Comparison of ENCODE assay signal across 8 cellular contexts in genomic region chr5:23820764-23821471, GRCh38.
A peak's percentile ranks its signal among the peaks of the same experiment; 100 is the strongest.
DNase-seq lines count a peak whose midpoint lies in the region; ATAC-seq, FAIRE-seq and TF ChIP-seq lines count a peak whose summit lies in the region.

No MANE protein-coding gene starts in this region.

- H3K9me3 Mint-ChIP-seq in Caco-2 (ENCODE audit: unreplicated experiment), result no peaks in the 10 kb centered on the region

- H3K36me3 Mint-ChIP-seq in Caco-2 (ENCODE audit: insufficient read depth, unreplicated experiment), result no peaks in the 10 kb centered on the region

- BruUV-seq in Caco-2 (replicated peaks; lab: Mats Ljungman, UMichigan), result no TSS peak

- FAIRE-seq in keratinocyte (lab: Jason Lieb, UNC), result no peak

- H3K79me2 ChIP-seq in keratinocyte (ENCODE audit: control insufficient read depth, insufficient read depth, low read length), result no peaks in the 10 kb centered on the region

- no peaks in the 10 kb centered on the region for H4K20me1 ChIP-seq in keratinocyte (ENCODE audit: control insufficient read depth, extremely low read depth, insufficient read depth, low read length)

- H3K4me2 ChIP-seq in keratinocyte (ENCODE audit: control insufficient read depth, extremely low read depth, insufficient read depth, low read depth, low read length), result no peak overlapping the region

- no peaks in the 10 kb centered on the region for H3K36me3 ChIP-seq in Caco-2 (ENCODE audit: control insufficient read depth, insufficient read depth, low read length)
- no peaks in the 10 kb centered on the region for H3K36me3 ChIP-seq in keratinocyte (ENCODE audit: control insufficient read depth in 2 of 2, extremely low read depth in 1 of 2, insufficient read depth in 2 of 2, low read length in 2 of 2)
- H3K36me3 ChIP-seq in aorta (ENCODE audit: control insufficient read depth in 1 of 2, insufficient read depth in 2 of 2, low read length in 1 of 2), result no peaks in the 10 kb centered on the region

- H3K9ac ChIP-seq in keratinocyte (ENCODE audit: control insufficient read depth, extremely low read depth, insufficient read depth, low read length), result no peak overlapping the region

- peak; percentile 84 for ATAC-seq in SK-N-SH treated with all-trans-retinoic acid at 6 μM for 48 hours
- no peak for ATAC-seq in left colon
- ATAC-seq in GM19455 (IDR thresholded peaks at IDR 0.05; ENCODE audit: unreplicated experiment), result no peak
- no peak for ATAC-seq in HG02623 (IDR thresholded peaks at IDR 0.05; ENCODE audit: unreplicated experiment)
- ATAC-seq in aorta (ENCODE audit: low FRiP score), result no peak

- TF ChIP-seq CTCF in Caco-2 (IDR thresholded peaks at IDR 0.05; ENCODE audit: insufficient read depth in 1 of 2, low read depth in 1 of 2, low read length in 1 of 2, severe bottlenecking in 1 of 2, unreplicated experiment in 1 of 2) (peak; percentile 49 to 56), LNCAP (IDR thresholded peaks at IDR 0.05) (peak; percentile 74), keratinocyte (optimal IDR thresholded peaks at IDR 0.05 in 1 of 3, IDR thresholded peaks at IDR 0.05 in 1 of 3, conservative IDR thresholded peaks at IDR 0.05 in 1 of 3; ENCODE audit: extremely low read depth in 1 of 3, insufficient read depth in 2 of 3, low read length in 3 of 3) (peak; percentile 7 to 16 (median 12))

- H3K4me1 Mint-ChIP-seq in Caco-2 (ENCODE audit: low read depth, unreplicated experiment), result no peaks in the 10 kb centered on the region

- 37 to 38% methylated on average over 5 of the region's 5 CpGs for WGBS in aorta, 2 donors

- no peaks in the 10 kb centered on the region for H3K4me1 ChIP-seq in Caco-2
- no peaks in the 10 kb centered on the region for H3K4me1 ChIP-seq in keratinocyte (ENCODE audit: control insufficient read depth, extremely low read depth, insufficient read depth, low read length)
- no peaks in the 10 kb centered on the region for H3K4me1 ChIP-seq in aorta (ENCODE audit: control insufficient read depth in 1 of 2, insufficient read depth in 2 of 2, low read length in 2 of 2)

- H3K4me3 Mint-ChIP-seq in Caco-2 (ENCODE audit: unreplicated experiment), result no peak overlapping the region

- dilution Hi-C loops in keratinocyte (cut with MboI; ENCODE audit: extremely low pct_ligation_motif_present, low sequenced_read_pairs), result no loop called here

- H3K9me3 ChIP-seq in Caco-2 (no peaks in the 10 kb centered on the region), keratinocyte (ENCODE audit: control insufficient read depth, low read depth, low read length) (no peaks in the 10 kb centered on the region), aorta (ENCODE audit: control insufficient read depth, low read length) (no peaks in the 10 kb centered on the region)

- H3K9me1 ChIP-seq in keratinocyte (ENCODE audit: control insufficient read depth, extremely low read depth, insufficient read depth, low read length), result no peaks in the 10 kb centered on the region

- peaks cover 2% of the 10 kb centered on the region for H3K27me3 Mint-ChIP-seq in Caco-2 (ENCODE audit: insufficient read depth, unreplicated experiment)

- H3K27ac ChIP-seq in keratinocyte (ENCODE audit: control insufficient read depth, insufficient read depth, low read length), result no peak overlapping the region
- H3K27ac ChIP-seq in aorta (ENCODE audit: low read depth in 1 of 2, low read length in 2 of 2), result no peak overlapping the region

- H3K27ac Mint-ChIP-seq in Caco-2 (ENCODE audit: unreplicated experiment), result no peak overlapping the region

- CTCF ChIA-PET in Caco-2 (lab: Charles Lee), result interaction anchor here (0.6 to 1.5 kb wide), 2 partner anchors 8 to 19 kb away, joined by 3 to 6 read pairs; no protein-coding TSS in a partner anchor

- POLR2A ChIA-PET in Caco-2 (lab: Charles Lee), result no interaction called here

- H3K27me3 ChIP-seq in Caco-2 (replicated peaks; ENCODE audit: control insufficient read depth, insufficient read depth, low read length) (no peaks in the 10 kb centered on the region), keratinocyte (ENCODE audit: control insufficient read depth, extremely low read depth, insufficient read depth, low read length) (no peaks in the 10 kb centered on the region), aorta (ENCODE audit: control insufficient read depth in 1 of 2, insufficient read depth in 2 of 2, low read length in 1 of 2) (no peaks in the 10 kb centered on the region)

- DNase-seq in Caco-2 (peak in 1 of 2 experiments; percentile 22), keratinocyte (ENCODE audit: low read depth, low spot score) (no peak), left colon (no peak), aorta (no peak)

- intact Hi-C loops in Caco-2 (cut with micrococcal nuclease; ENCODE audit: unreplicated experiment) (loop anchor here (1.0 kb wide), 2 partner anchors 173 to 289 kb away; no protein-coding TSS in a partner anchor), left colon (cut with DNase I, micrococcal nuclease) (no loop called here), aorta (cut with DNase I) (no loop called here)

- H3K4me3 ChIP-seq in Caco-2 (ENCODE audit: low read depth, low read length) (no peak overlapping the region), keratinocyte (ENCODE audit: control insufficient read depth in 2 of 3, extremely low read depth in 1 of 3, insufficient read depth in 2 of 3, low read depth in 1 of 3, low read length in 3 of 3) (no peak overlapping the region), aorta (ENCODE audit: low read length in 2 of 2) (no peak overlapping the region)

- no peak overlapping the region for H2AFZ ChIP-seq in keratinocyte (ENCODE audit: control insufficient read depth, low read length)

TF ChIP-seq in SK-N-SH treated with all-trans-retinoic acid at 6 μM for 48 hours, 23 proteins besides CTCF, POLR2A, EP300 and RAD21 (continues in another document):
- TF ChIP-seq ZNF565 (CRISPR knock-in tag; conservative IDR thresholded peaks at IDR 0.05; ENCODE audit: low read depth), result no peak
- no peak for TF ChIP-seq BACH2 (CRISPR knock-in tag; IDR thresholded peaks at IDR 0.05; ENCODE audit: borderline replicate concordance)
- TF ChIP-seq TOX (CRISPR knock-in tag; IDR thresholded peaks at IDR 0.05; ENCODE audit: borderline replicate concordance), result no peak
- TF ChIP-seq ESRRG (CRISPR knock-in tag; IDR thresholded peaks at IDR 0.05), result no peak
- TF ChIP-seq ZC3H10 (CRISPR knock-in tag; IDR thresholded peaks at IDR 0.05), result no peak
- TF ChIP-seq CREB5 (CRISPR knock-in tag; IDR thresholded peaks at IDR 0.05; ENCODE audit: low read depth), result no peak
- no peak for TF ChIP-seq ZNF8 (CRISPR knock-in tag; IDR thresholded peaks at IDR 0.05)
- TF ChIP-seq ZFP30 (CRISPR knock-in tag; IDR thresholded peaks at IDR 0.05), result no peak
- no peak for TF ChIP-seq CSDC2 (CRISPR knock-in tag; IDR thresholded peaks at IDR 0.05)
- TF ChIP-seq ARNTL (CRISPR knock-in tag; IDR thresholded peaks at IDR 0.05; ENCODE audit: borderline replicate concordance, low read depth), result no peak
- no peak for TF ChIP-seq ZNF70 (CRISPR knock-in tag; IDR thresholded peaks at IDR 0.05)
- TF ChIP-seq TSHZ2 (CRISPR knock-in tag; IDR thresholded peaks at IDR 0.05), result no peak
- TF ChIP-seq CSRNP3 (CRISPR knock-in tag; IDR thresholded peaks at IDR 0.05), result no peak
- no peak for TF ChIP-seq RARB (CRISPR knock-in tag; IDR thresholded peaks at IDR 0.05)
- TF ChIP-seq SNAI2 (CRISPR knock-in tag; IDR thresholded peaks at IDR 0.05), result no peak

Comparison
In these comparisons a context has a peak if more than half of its experiments do, and no peak if none do; other contexts are left out.
1. CTCF ChIP-seq: peak in every context shown above with its lines; median percentile 74 in LNCAP; 52 in Caco-2; 12 in keratinocyte.